10 cellular contexts compared by ENCODE assay signal in the genomic region with DNA sequence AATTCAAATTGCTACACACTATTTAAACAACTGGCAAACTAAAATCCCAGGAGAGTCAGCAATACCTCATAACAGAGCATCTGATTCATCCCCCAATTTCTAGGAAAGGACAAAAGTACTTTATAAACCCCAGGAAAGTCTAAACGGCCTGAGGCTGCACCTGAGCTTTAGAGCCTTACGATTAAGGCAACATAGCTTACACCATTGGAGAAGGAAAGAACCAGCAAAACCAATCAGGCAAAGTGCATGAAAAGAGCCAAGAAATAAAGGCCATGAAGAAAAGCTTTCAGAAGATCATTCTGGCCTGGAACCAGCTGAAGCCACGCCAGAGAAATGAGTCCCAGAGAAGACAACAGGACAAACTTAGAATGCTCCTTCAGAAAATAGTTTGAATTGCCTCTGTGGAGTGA. TPM values are rescaled to one million over a fixed set of nuclear protein-coding genes. Genes with fewer than 3 reads are reported as not detected.
DNase-seq lines count a peak whose midpoint lies in the region; ATAC-seq, FAIRE-seq and TF ChIP-seq lines count a peak whose summit lies in the region.
"Had no signal": no experiment of that assay in that cellular context is flagged by ENCODE, and none has a peak within 500 bp of the region (broad histone marks: within the 10 kb centered on the region; RNA-seq: fewer than 3 reads in every experiment).

No MANE protein-coding gene starts in this region.

- no peak for FAIRE-seq in astrocyte (lab: Jason Lieb, UNC)

- H3K9me3 Mint-ChIP-seq in astrocyte (ENCODE audit: unreplicated experiment), result no peaks in the 10 kb centered on the region

- in situ Hi-C loops in gastrocnemius medialis (cut with MboI; ENCODE audit: low sequenced_read_pairs in 4 of 4), result no loop called here

- no peaks in the 10 kb centered on the region for H3K9me3 ChIP-seq in astrocyte (ENCODE audit: insufficient read depth, low read depth, low read length)
- no peaks in the 10 kb centered on the region for H3K9me3 ChIP-seq in heart left ventricle
- H3K9me3 ChIP-seq in gastrocnemius medialis, result no peaks in the 10 kb centered on the region
- H3K9me3 ChIP-seq: upper lobe of left lung had no signal

- intact Hi-C loops in heart left ventricle (cut with DNase I) (loop anchor here in 6 of 10 donors (1.0 to 10.0 kb wide), 3 partner anchors 46 to 94 kb away; a partner anchor contains a TSS), gastrocnemius medialis (cut with DNase I; ENCODE audit: low total_unique reads) (no loop called here)

- H3K4me1 Mint-ChIP-seq in astrocyte (ENCODE audit: low read depth, unreplicated experiment), result peaks cover 12% of the 10 kb centered on the region

- peak in 3 of 4 donors; percentile 9 to 37 (median 26) for ATAC-seq in heart left ventricle
- ATAC-seq in gastrocnemius medialis, result peak; percentile 19 to 53
- no peak for ATAC-seq in GM18858 (IDR thresholded peaks at IDR 0.05; ENCODE audit: unreplicated experiment)

- no peak overlapping the region for H3K4me3 Mint-ChIP-seq in astrocyte (ENCODE audit: unreplicated experiment)

- no peak for TF ChIP-seq POLR2A in heart left ventricle (IDR thresholded peaks at IDR 0.05)
- TF ChIP-seq POLR2A in gastrocnemius medialis (IDR thresholded peaks at IDR 0.05), result no peak

- DNase-seq in HCEC 1CT, result peak; percentile 8
- DNase-seq in astrocyte (ENCODE audit: low read depth), result peak; percentile 37
- DNase-seq in heart left ventricle, result peak; percentile 54 to 82 (median 68)
- peak; percentile 20 to 57 for DNase-seq in gastrocnemius medialis
- no peak for DNase-seq in SKM-1 treated with dmso at 0.1 percent for 144 hours (lab: John Stamatoyannopoulos, UW; ENCODE audit: unreplicated experiment)
- no peak for DNase-seq in NAMALWA (ENCODE audit: low spot score)
- DNase-seq in HEK293T (ENCODE audit: extremely low spot score), result no peak
- DNase-seq: GOT3, upper lobe of left lung had no signal

- H3K27me3 Mint-ChIP-seq in astrocyte (ENCODE audit: low read depth, unreplicated experiment), result no peaks in the 10 kb centered on the region

- no peak overlapping the region for H3K9ac ChIP-seq in astrocyte (ENCODE audit: low read length)

- H3K4me3 ChIP-seq in astrocyte (ENCODE audit: insufficient read depth, low read depth, low read length) (no peak overlapping the region), heart left ventricle (peak overlapping the region in 1 of 12 donors; percentile 16), gastrocnemius medialis (peak overlapping the region in 2 of 4 donors; percentile 12 to 14)
- H3K4me3 ChIP-seq: upper lobe of left lung had no signal

- H3K27ac ChIP-seq in astrocyte (ENCODE audit: low read depth, low read length) (no peak overlapping the region), heart left ventricle (peak overlapping the region; percentile 53 to 82 (median 72)), gastrocnemius medialis (peak overlapping the region; percentile 56 to 71 (median 68))

- no peak overlapping the region for H2AFZ ChIP-seq in astrocyte (ENCODE audit: low read depth, low read length)

- peaks cover 84% of the 10 kb centered on the region for H4K20me1 ChIP-seq in astrocyte (ENCODE audit: insufficient read depth, low read length)

- H3K27me3 ChIP-seq in astrocyte (ENCODE audit: insufficient read depth, low read length) (no peaks in the 10 kb centered on the region), heart left ventricle (no peaks in the 10 kb centered on the region), gastrocnemius medialis (no peaks in the 10 kb centered on the region)
- H3K27me3 ChIP-seq: upper lobe of left lung had no signal

- no peak overlapping the region for H3K4me2 ChIP-seq in astrocyte (ENCODE audit: low read length)

- TF ChIP-seq CTCF in astrocyte (IDR thresholded peaks at IDR 0.05; ENCODE audit: insufficient read depth, low read depth, low read length), result no peak
- no peak for TF ChIP-seq CTCF in heart left ventricle (IDR thresholded peaks at IDR 0.05)
- no peak for TF ChIP-seq CTCF in gastrocnemius medialis (IDR thresholded peaks at IDR 0.05 in 4 of 5, conservative IDR thresholded peaks at IDR 0.05 in 1 of 5)

- POLR2A ChIA-PET in HEK293T (lab: Yijun Ruan, JAX), result interaction anchor here (0.8 to 1.0 kb wide), 3 partner anchors 66 to 162 kb away, joined by 3 read pairs; a partner anchor contains a TSS

- CTCF ChIA-PET in HEK293T (lab: Yijun Ruan, JAX), result no interaction called here

- H3K27ac Mint-ChIP-seq in astrocyte (ENCODE audit: unreplicated experiment), result peak overlapping the region; percentile 28

- H3K4me1 ChIP-seq in astrocyte (ENCODE audit: insufficient read depth, low read length) (peaks cover 17% of the 10 kb centered on the region), heart left ventricle (peaks cover 0 to 45% (median 31%) of the 10 kb centered on the region in 12 donors), gastrocnemius medialis (peaks cover 31 to 32% of the 10 kb centered on the region in 2 donors)

- H3K36me3 ChIP-seq in astrocyte (ENCODE audit: insufficient read depth, low read length), result peaks cover 7% of the 10 kb centered on the region
- H3K36me3 ChIP-seq in heart left ventricle, result peaks cover 0 to 13% (median 11%) of the 10 kb centered on the region in 9 donors
- H3K36me3 ChIP-seq in gastrocnemius medialis, result peaks cover 0 to 7% of the 10 kb centered on the region in 2 donors

- WGBS in heart left ventricle, 4 donors, result 30 to 41% (median 33%) methylated on average over 3 of the region's 3 CpGs

- H3K36me3 Mint-ChIP-seq in astrocyte (ENCODE audit: low read depth, unreplicated experiment), result peaks cover 5% of the 10 kb centered on the region

- peaks cover 82% of the 10 kb centered on the region for H3K79me2 ChIP-seq in astrocyte (ENCODE audit: insufficient read depth, low read length)

TF ChIP-seq in HEK293T, 16 proteins besides CTCF, POLR2A, EP300 and RAD21:
- TF ChIP-seq NFRKB (IDR thresholded peaks at IDR 0.05) (no peak), L3MBTL2 (conservative IDR thresholded peaks at IDR 0.05) (no peak), SUZ12 (IDR thresholded peaks at IDR 0.05) (no peak)

RNA-seq across cellular contexts. Expression of a gene that starts 48.1 kb away (rescaled TPM):
- total RNA-seq in astrocyte (34.7 and 37.5 TPM in 2 replicates), heart left ventricle (10 to 100 TPM in 3 of 9 donors, 1 to 10 TPM in 6; 4.6 to 16.8 (median 8.8) TPM), gastrocnemius medialis (1 to 10 TPM; 4.8 to 7.0 (median 6.2) TPM)
- 1 to 10 TPM; 2.4 to 7.7 TPM for polyA plus RNA-seq in heart left ventricle

Comparison
In these comparisons a context has a peak if more than half of its experiments do, and no peak if none do; other contexts are left out.
1. DNase-seq: peak in HCEC 1CT (single experiment), astrocyte (single experiment), heart left ventricle (5 of 5) and gastrocnemius medialis (2 of 2); none in SKM-1 treated with dmso at 0.1 percent for 144 hours (single experiment), NAMALWA (single experiment) and HEK293T (single experiment).